ENCODE assay signal across 26 cellular contexts in genomic region chr9:122128007-122128406, GRCh38. TPM values are rescaled to one million over a fixed set of nuclear protein-coding genes. Genes with fewer than 3 reads are reported as not detected.
DNase-seq lines count a peak whose midpoint lies in the region; ATAC-seq, FAIRE-seq and TF ChIP-seq lines count a peak whose summit lies in the region.
"Had no signal": no experiment of that assay in that cellular context is flagged by ENCODE, and none has a peak within 500 bp of the region (broad histone marks: within the 10 kb centered on the region; RNA-seq: fewer than 3 reads in every experiment).

No MANE protein-coding gene starts in this region.

- peaks cover 8% of the 10 kb centered on the region; the same call in 1 of the 2 replicates for H3K23me2 ChIP-seq in H1 (ENCODE audit: low read depth, low read length)

- no peak overlapping the region for H2BK5ac ChIP-seq in H1 (ENCODE audit: low read depth, low read length)

- H3K9me1 ChIP-seq in K562 (ENCODE audit: control insufficient read depth, insufficient read depth, low read length), result no peaks in the 10 kb centered on the region

- H3K4me3 ChIP-seq in left ventricle myocardium inferior (no peak overlapping the region), K562 (no peak overlapping the region), H1 (ENCODE audit: extremely low read depth in 1 of 4, insufficient read depth in 2 of 4, low read depth in 3 of 4, low read length in 4 of 4) (no peak overlapping the region), gastrocnemius medialis (no peak overlapping the region)
- H3K4me3 ChIP-seq: A549, GM23248, MG63 had no signal

- H3K27ac ChIP-seq in left ventricle myocardium inferior (replicated peaks), result peak overlapping the region; percentile 75
- no peak overlapping the region for H3K27ac ChIP-seq in K562 (ENCODE audit: extremely low read depth, low read depth, low read length)
- no peak overlapping the region for H3K27ac ChIP-seq in H1 (ENCODE audit: low read depth, low read length)
- peak overlapping the region in 3 of 4 donors; percentile 32 to 57 (median 43) for H3K27ac ChIP-seq in gastrocnemius medialis
- H3K27ac ChIP-seq: GM23248 had no signal

- peaks cover 20% of the 10 kb centered on the region for H3K27me3 ChIP-seq in left ventricle myocardium inferior (ENCODE audit: low read depth)
- H3K27me3 ChIP-seq in K562 (ENCODE audit: control insufficient read depth in 2 of 2, insufficient read depth in 2 of 2, low read length in 2 of 2), result peaks cover 0 to 26% of the 10 kb centered on the region in 2 experiments; a peak in 4 of 5 replicates
- peaks cover 9 to 31% (median 27%) of the 10 kb centered on the region in 4 experiments for H3K27me3 ChIP-seq in H1 (replicated peaks in 1 of 4; ENCODE audit: control insufficient read depth in 3 of 4, extremely low read depth in 1 of 4, insufficient read depth in 3 of 4, low read length in 3 of 4)
- peaks cover 9 to 18% (median 14%) of the 10 kb centered on the region in 3 donors for H3K27me3 ChIP-seq in gastrocnemius medialis
- H3K27me3 ChIP-seq: MG63 had no signal

- no peak for TF ChIP-seq RAD21 in K562 (CRISPR knock-in tag; conservative IDR thresholded peaks at IDR 0.05 in 1 of 2, IDR thresholded peaks at IDR 0.05 in 1 of 2)
- no peak for TF ChIP-seq RAD21 in H1 (IDR thresholded peaks at IDR 0.05 in 1 of 2, conservative IDR thresholded peaks at IDR 0.05 in 1 of 2; ENCODE audit: low read depth in 2 of 2, low read length in 2 of 2)

- TF ChIP-seq POLR2A in K562 (conservative IDR thresholded peaks at IDR 0.05) (no peak), H1 (IDR thresholded peaks at IDR 0.05; ENCODE audit: control extremely low read depth in 1 of 2, low read depth in 2 of 2, low read length in 2 of 2) (no peak), gastrocnemius medialis (IDR thresholded peaks at IDR 0.05) (no peak)

- no peak overlapping the region for H4K91ac ChIP-seq in H1 (replicated peaks; ENCODE audit: insufficient read length, low read length)

- no peak overlapping the region for H2AK5ac ChIP-seq in H1 (ENCODE audit: low read depth, low read length)

- CTCF ChIA-PET in K562 (lab: Yijun Ruan, JAX; ENCODE audit: low intra/inter-chr PET ratio) (no interaction called here), H1 (lab: Charles Lee; ENCODE audit: partially characterized antibody) (interaction anchor here (1.1 to 15.6 kb wide), 11 partner anchors 8 to 217 kb away, joined by 3 to 544 read pairs (median 54); partner anchors contain the start of genes MORN5, MRRF, NDUFA8 and RBM18)

- H2BK15ac ChIP-seq in H1 (ENCODE audit: low read length), result no peak overlapping the region

- H4K8ac ChIP-seq in H1 (ENCODE audit: extremely low read depth, insufficient read depth, low read length), result no peak overlapping the region

- no peak overlapping the region for H3K18ac ChIP-seq in H1 (ENCODE audit: extremely low read depth, low read length)

- 0% methylated on average over 1 of the region's 8 CpGs for WGBS in K562 (ENCODE audit: insufficient coverage, low coverage, missing lambda C conversion rate)
- 70% methylated on average over 4 of the region's 8 CpGs; no CpG with 5 or more reads in 1 of the 2 experiments for WGBS in H1 (ENCODE audit: extremely low coverage in 1 of 2, insufficient coverage in 1 of 2, insufficient read length in 1 of 2, insufficient replicate concordance in 2 of 2, low coverage in 1 of 2, low lambda C conversion rate in 2 of 2, missing lambda C conversion rate in 1 of 2), 2 experiments

- no peak overlapping the region for H3K4ac ChIP-seq in H1 (replicated peaks; ENCODE audit: insufficient read length, low read depth, low read length)

- ATAC-seq in left cardiac atrium, result no peak
- no peak for ATAC-seq in K562
- no peak for ATAC-seq in gastrocnemius medialis
- no peak for ATAC-seq in GM21576 (IDR thresholded peaks at IDR 0.05; ENCODE audit: unreplicated experiment)
- ATAC-seq: A549 had no signal

- TF ChIP-seq CTCF in left ventricle myocardium inferior (IDR thresholded peaks at IDR 0.05; ENCODE audit: borderline replicate concordance), result no peak
- TF ChIP-seq CTCF in K562 (IDR thresholded peaks at IDR 0.05 in 2 of 3, conservative IDR thresholded peaks at IDR 0.05 in 1 of 3; ENCODE audit: insufficient read depth in 2 of 3, low read depth in 1 of 3, low read length in 3 of 3), result no peak
- no peak for TF ChIP-seq CTCF in H1 (IDR thresholded peaks at IDR 0.05; ENCODE audit: control extremely low read depth in 1 of 3, insufficient read depth in 1 of 3, low read depth in 1 of 3, low read length in 3 of 3)
- TF ChIP-seq CTCF in gastrocnemius medialis (IDR thresholded peaks at IDR 0.05 in 4 of 5, conservative IDR thresholded peaks at IDR 0.05 in 1 of 5), result no peak

- H2BK20ac ChIP-seq in H1 (ENCODE audit: low read length), result no peak overlapping the region

- H3K79me1 ChIP-seq in H1 (ENCODE audit: low read depth, low read length), result no peaks in the 10 kb centered on the region

- TF ChIP-seq EP300 in K562 (IDR thresholded peaks at IDR 0.05; ENCODE audit: low read length), result no peak
- TF ChIP-seq EP300 in H1 (IDR thresholded peaks at IDR 0.05; ENCODE audit: borderline replicate concordance in 1 of 2, low read depth in 2 of 2, low read length in 2 of 2), result no peak

- H3K36me3 ChIP-seq in left ventricle myocardium inferior (no peaks in the 10 kb centered on the region), K562 (ENCODE audit: control insufficient read depth, insufficient read depth, low read length) (no peaks in the 10 kb centered on the region), H1 (ENCODE audit: control insufficient read depth in 2 of 4, insufficient read depth in 4 of 4, low read length in 3 of 4) (no peaks in the 10 kb centered on the region), gastrocnemius medialis (no peaks in the 10 kb centered on the region)
- H3K36me3 ChIP-seq: MG63 had no signal

- H3K4me1 ChIP-seq in left ventricle myocardium inferior (peaks cover 69% of the 10 kb centered on the region), K562 (replicated peaks in 1 of 2; ENCODE audit: control insufficient read depth in 2 of 2, insufficient read depth in 2 of 2, low read length in 2 of 2) (peaks cover 0 to 31% of the 10 kb centered on the region in 2 experiments; a peak in 3 of 5 replicates), H1 (replicated peaks in 1 of 4; ENCODE audit: control insufficient read depth in 3 of 4, insufficient read depth in 4 of 4, low read length in 3 of 4) (peaks cover 7 to 25% (median 18%) of the 10 kb centered on the region in 4 experiments), gastrocnemius medialis (peaks cover 5 to 13% of the 10 kb centered on the region in 2 donors)

- H2AFZ ChIP-seq in K562 (ENCODE audit: low read depth, low read length), result no peak overlapping the region
- H2AFZ ChIP-seq in H1 (ENCODE audit: low read length), result no peak overlapping the region
- H2AFZ ChIP-seq: GM23248 had no signal

- H3K9me3 ChIP-seq in left ventricle myocardium inferior (replicated peaks) (no peaks in the 10 kb centered on the region), K562 (replicated peaks; ENCODE audit: control insufficient read depth, insufficient read depth, low read depth, low read length) (no peaks in the 10 kb centered on the region), H1 (ENCODE audit: insufficient read depth in 2 of 2, low read depth in 1 of 2, low read length in 1 of 2) (no peaks in the 10 kb centered on the region), gastrocnemius medialis (no peaks in the 10 kb centered on the region)
- H3K9me3 ChIP-seq: A549, MG63 had no signal

- H3K4me2 ChIP-seq in K562 (ENCODE audit: insufficient read depth, low read length) (no peak overlapping the region), H1 (ENCODE audit: insufficient read depth in 1 of 2, low read depth in 2 of 2, low read length in 2 of 2) (no peak overlapping the region)
- H3K4me2 ChIP-seq: A549 had no signal

- POLR2A ChIA-PET in K562 (lab: Yijun Ruan, JAX), result interaction anchor here (0.7 to 1.6 kb wide), 2 partner anchors 217 to 935 kb away, joined by 3 read pairs; no protein-coding TSS in a partner anchor
- POLR2A ChIA-PET in H1 (lab: Charles Lee; ENCODE audit: partially characterized antibody), result interaction anchor here (1.2 kb wide), 1 partner anchor 222 kb away, joined by 3 read pairs; no protein-coding TSS in a partner anchor

- no peaks in the 10 kb centered on the region for H3K79me2 ChIP-seq in K562 (ENCODE audit: control insufficient read depth, insufficient read depth, low read length)
- no peaks in the 10 kb centered on the region for H3K79me2 ChIP-seq in H1 (ENCODE audit: control insufficient read depth in 1 of 2, insufficient read depth in 2 of 2, low read length in 2 of 2)

- in situ Hi-C loops in K562 (cut with MboI) (loop anchor here (10.0 kb wide), 1 partner anchor 687 kb away; no protein-coding TSS in a partner anchor), gastrocnemius medialis (cut with MboI; ENCODE audit: low sequenced_read_pairs in 4 of 4) (loop anchor here in 3 of 4 donors (10.0 to 25.0 kb wide), 3 partner anchors 227 to 687 kb away; partner anchors contain the start of gene OR1K1 (in 1 of the 3))

- no peak for DNase-seq in left ventricle myocardium inferior
- DNase-seq in left cardiac atrium, result no peak
- no peak for DNase-seq in K562 (ENCODE audit: extremely low read depth in 1 of 4, low spot score in 3 of 4)
- no peak for DNase-seq in H1 (ENCODE audit: low read depth in 1 of 2, low spot score in 2 of 2)
- DNase-seq in gastrocnemius medialis, result no peak
- DNase-seq in NOMO-1 treated with DMSO at 0.1 percent for 48 hours (lab: John Stamatoyannopoulos, UW; ENCODE audit: unreplicated experiment), result no peak
- DNase-seq: AML-193; C1 segment of cervical spinal cord; CD4-positive, alpha-beta memory T cell; COR-L47; H9; MG63; NCI-H1105 treated with DMSO at 0.1 percent for 48 hours; NCI-H146; NCI-H1930; NCI-H2107; NCI-H446; NCI-H526; SHP77 treated with DMSO at 0.1 percent for 48 hours had no signal

- H3K14ac ChIP-seq in H1 (ENCODE audit: insufficient read length), result no peak overlapping the region

- no peak overlapping the region for H2BK120ac ChIP-seq in H1 (replicated peaks; ENCODE audit: low read depth, low read length)

- H2BK12ac ChIP-seq in H1 (ENCODE audit: low read depth, low read length), result 0 out of 2 replicates have a peak overlapping the region, but pooled peaks have one; percentile 50

- no peak overlapping the region for H4K5ac ChIP-seq in H1 (ENCODE audit: insufficient read length, low read depth, low read length)

- FAIRE-seq in K562 (lab: Jason Lieb, UNC), result no peak
- no peak for FAIRE-seq in H1 (lab: Jason Lieb, UNC)
- FAIRE-seq: A549, GM18507, HTR-8/SVneo had no signal

- H3K23ac ChIP-seq in H1 (ENCODE audit: insufficient read length), result no peak overlapping the region

- intact Hi-C loops in left ventricle myocardium inferior (cut with micrococcal nuclease), result loop anchor here (10.0 kb wide), 1 partner anchor 327 kb away; no protein-coding TSS in a partner anchor
- intact Hi-C loops in left cardiac atrium (cut with DNase I), result loop anchor here in 1 of 2 donors (10.0 kb wide), 2 partner anchors 127 to 687 kb away; no protein-coding TSS in a partner anchor
- intact Hi-C loops in K562 (cut with micrococcal nuclease), result no loop called here
- intact Hi-C loops in gastrocnemius medialis (cut with DNase I; ENCODE audit: low total_unique reads), result loop anchor here (10.0 kb wide), 4 partner anchors 87 to 687 kb away; partner anchors contain the start of genes MRRF and RBM18

- no TSS peak for BruUV-seq in K562 (replicated peaks; lab: Mats Ljungman, UMichigan)

- peaks cover 18% of the 10 kb centered on the region; the same call in 1 of the 2 replicates for H4K20me1 ChIP-seq in K562 (replicated peaks; ENCODE audit: control insufficient read depth, insufficient read depth, low read length)
- H4K20me1 ChIP-seq in H1 (replicated peaks in 1 of 2; ENCODE audit: control insufficient read depth in 1 of 2, insufficient read depth in 2 of 2, low read length in 2 of 2), result peaks cover 0 to 1% of the 10 kb centered on the region in 2 experiments

- H3K56ac ChIP-seq in H1 (replicated peaks; ENCODE audit: insufficient read length, low read depth, low read length), result no peak overlapping the region

- H3K9ac ChIP-seq in K562 (ENCODE audit: insufficient read depth in 1 of 2, low read depth in 2 of 2, low read length in 2 of 2) (no peak overlapping the region), H1 (replicated peaks in 1 of 4; ENCODE audit: extremely low read depth in 1 of 4, low read depth in 3 of 4, low read length in 3 of 4) (no peak overlapping the region)
- H3K9ac ChIP-seq: GM23248 had no signal

RNA-seq across cellular contexts. Expression of gene NDUFA8, which starts 31.6 kb away (rescaled TPM):
- total RNA-seq in left ventricle myocardium inferior (311 TPM), left cardiac atrium (100 to 1,000 TPM; 198 to 221 TPM), K562 (2014; rRNA removed) (105 and 115 TPM in 2 replicates), K562 (2014; rRNA removed; fragmentation: Illumina TruSeq; extraction: Trizol) (105 and 114 TPM in 2 replicates), K562 (2015; rRNA removed; fragmentation: Illumina TruSeq; extraction: Trizol) (122 and 133 TPM in 2 replicates), K562 (2021) (126 and 134 TPM in 2 replicates), gastrocnemius medialis (100 to 1,000 TPM in 1 of 4 donors, 10 to 100 TPM in 3; 51.0 to 114 (median 92.8) TPM)
- 8.5 and 9.1 TPM in 2 replicates for total RNA-seq in K562 (2011; cell fraction: chromatin; rRNA removed; ENCODE audit: low replicate concordance)
- 14.0 and 14.7 TPM in 2 replicates for total RNA-seq in K562 (2011; cell fraction: nucleolus; rRNA removed)
- total RNA-seq in K562 (2011; cell fraction: nucleoplasm; rRNA removed), result 15.0 and 20.9 TPM in 2 replicates
- polyA plus RNA-seq in K562 (2011; rRNA removed) (135 and 165 TPM in 2 replicates), K562 (2014; fragmentation: Illumina TruSeq; extraction: Trizol) (198 and 204 TPM in 2 replicates), K562 (2014; fragmentation: Nextera tagmentation; extraction: Ambion mirVana) (100 to 1,000 TPM; 126 to 189 TPM), K562 (2014; rRNA removed) (194 and 212 TPM in 2 replicates), H1 (2011; rRNA removed) (56.6 and 73.8 TPM in 2 replicates)
- 122 and 153 TPM in 2 replicates for polyA plus RNA-seq in K562 (2011; cell fraction: cytosol; rRNA removed)
- 35.7 and 49.8 TPM in 2 replicates for polyA plus RNA-seq in K562 (2011; cell fraction: nucleus; rRNA removed)
- polyA plus RNA-seq in K562 (2012), result 157 and 216 TPM in 2 replicates
- 106 and 126 TPM in 2 replicates for polyA minus RNA-seq in K562 (2011; rRNA and poly(A)+ RNA removed)
- 50.4 and 52.5 TPM in 2 replicates for polyA minus RNA-seq in K562 (2011; cell fraction: cytosol; rRNA and poly(A)+ RNA removed)
- 8.5 and 15.7 TPM in 2 replicates for polyA minus RNA-seq in K562 (2011; cell fraction: nucleus; rRNA and poly(A)+ RNA removed)
- total RNA-seq in H1 (2021; fragmentation: NEBNext Ultra II Directional; extraction: Animal tissue kit (Norgen Biotek cat#: 25700)), result 59.8 and 61.0 TPM in 2 replicates
- 79.1 TPM for polyA plus RNA-seq in H1 (2011; cell fraction: cytosol; rRNA removed)
- polyA plus RNA-seq in H1 (2011; cell fraction: nucleus; rRNA removed), result 28.4 TPM
- 77.6 to 100 TPM (median 85.9 TPM) in 4 replicates for polyA plus RNA-seq in H1 (2012, experiment 1 of 2)
- 79.9 TPM for polyA plus RNA-seq in H1 (2012, experiment 2 of 2)
- polyA plus RNA-seq in H1 (2013, experiment 1 of 2), result 79.1 TPM
- 79.1 TPM for polyA plus RNA-seq in H1 (2013, experiment 2 of 2)
- 31.9 and 35.9 TPM in 2 replicates for polyA minus RNA-seq in H1 (2011; rRNA and poly(A)+ RNA removed)
- 19.2 TPM for polyA minus RNA-seq in H1 (2011; cell fraction: cytosol; rRNA and poly(A)+ RNA removed)
- polyA minus RNA-seq in H1 (2011; cell fraction: nucleus; rRNA and poly(A)+ RNA removed), result 11.1 TPM

RNA-seq across cellular contexts. Expression of gene MORN5, which starts 31.7 kb away (rescaled TPM):
- total RNA-seq in left ventricle myocardium inferior, result not detected
- total RNA-seq in left cardiac atrium, result not detected
- total RNA-seq in K562 (2011; cell fraction: chromatin; rRNA removed; ENCODE audit: low replicate concordance), result not detected in 2 replicates
- total RNA-seq in K562 (2011; cell fraction: nucleolus; rRNA removed), result not detected in 2 replicates
- not detected in 2 replicates for total RNA-seq in K562 (2011; cell fraction: nucleoplasm; rRNA removed)
- total RNA-seq in K562 (2014; rRNA removed), result not detected in 2 replicates
- not detected in 2 replicates for total RNA-seq in K562 (2014; rRNA removed; fragmentation: Illumina TruSeq; extraction: Trizol)
- total RNA-seq in K562 (2015; rRNA removed; fragmentation: Illumina TruSeq; extraction: Trizol), result not detected in 2 replicates
- not detected in 2 replicates for total RNA-seq in K562 (2021)
- polyA plus RNA-seq in K562 (2011; rRNA removed), result not detected in 2 replicates
- not detected in 2 replicates for polyA plus RNA-seq in K562 (2011; cell fraction: cytosol; rRNA removed)
- polyA plus RNA-seq in K562 (2011; cell fraction: nucleus; rRNA removed), result not detected in 2 replicates
- not detected in 2 replicates for polyA plus RNA-seq in K562 (2012)
- polyA plus RNA-seq in K562 (2014; fragmentation: Illumina TruSeq; extraction: Trizol), result not detected in 2 replicates
- polyA plus RNA-seq in K562 (2014; fragmentation: Nextera tagmentation; extraction: Ambion mirVana), result not detected
- polyA plus RNA-seq in K562 (2014; rRNA removed), result not detected in 2 replicates
- not detected in 2 replicates for polyA minus RNA-seq in K562 (2011; rRNA and poly(A)+ RNA removed)
- not detected in 2 replicates for polyA minus RNA-seq in K562 (2011; cell fraction: cytosol; rRNA and poly(A)+ RNA removed)
- not detected in 2 replicates for polyA minus RNA-seq in K562 (2011; cell fraction: nucleus; rRNA and poly(A)+ RNA removed)
- total RNA-seq in H1 (2021; fragmentation: NEBNext Ultra II Directional; extraction: Animal tissue kit (Norgen Biotek cat#: 25700)), result not detected in 2 replicates
- not detected in 2 replicates for polyA plus RNA-seq in H1 (2011; rRNA removed)
- polyA plus RNA-seq in H1 (2011; cell fraction: cytosol; rRNA removed), result not detected
- not detected for polyA plus RNA-seq in H1 (2011; cell fraction: nucleus; rRNA removed)
- not detected in 4 replicates for polyA plus RNA-seq in H1 (2012, experiment 1 of 2)
- polyA plus RNA-seq in H1 (2012, experiment 2 of 2), result not detected
- not detected for polyA plus RNA-seq in H1 (2013, experiment 1 of 2)
- not detected for polyA plus RNA-seq in H1 (2013, experiment 2 of 2)
- not detected in 2 replicates for polyA minus RNA-seq in H1 (2011; rRNA and poly(A)+ RNA removed)
- not detected for polyA minus RNA-seq in H1 (2011; cell fraction: cytosol; rRNA and poly(A)+ RNA removed)
- not detected for polyA minus RNA-seq in H1 (2011; cell fraction: nucleus; rRNA and poly(A)+ RNA removed)
- not detected for total RNA-seq in gastrocnemius medialis
- total RNA-seq: CD4-positive, alpha-beta memory T cell; Daoy; G401; GM23248; H9 had no signal
- polyA plus RNA-seq: A549; CD4-positive, alpha-beta memory T cell; GM23248 had no signal

RNA-seq across cellular contexts. Expression of gene TTLL11, which starts 34.9 kb away (rescaled TPM):
- total RNA-seq in left ventricle myocardium inferior, result 7.3 TPM
- 1 to 10 TPM; 4.5 to 6.5 TPM for total RNA-seq in left cardiac atrium
- total RNA-seq in K562 (2011; cell fraction: chromatin; rRNA removed; ENCODE audit: low replicate concordance), result 2.7 and 3.5 TPM in 2 replicates
- 1.3 and 1.4 TPM in 2 replicates for total RNA-seq in K562 (2011; cell fraction: nucleolus; rRNA removed)
- 1.1 and 1.9 TPM in 2 replicates for total RNA-seq in K562 (2011; cell fraction: nucleoplasm; rRNA removed)
- total RNA-seq in K562 (2014; rRNA removed), result 3.0 TPM in 2 replicates
- total RNA-seq in K562 (2014; rRNA removed; fragmentation: Illumina TruSeq; extraction: Trizol), result 2.6 and 2.9 TPM in 2 replicates
- 2.5 and 3.3 TPM in 2 replicates for total RNA-seq in K562 (2015; rRNA removed; fragmentation: Illumina TruSeq; extraction: Trizol)
- total RNA-seq in K562 (2021), result 4.2 and 4.4 TPM in 2 replicates
- 2.0 and 2.7 TPM in 2 replicates for polyA plus RNA-seq in K562 (2011; rRNA removed)
- 3.2 and 3.9 TPM in 2 replicates for polyA plus RNA-seq in K562 (2011; cell fraction: cytosol; rRNA removed)
- polyA plus RNA-seq in K562 (2011; cell fraction: nucleus; rRNA removed), result 1.9 and 2.2 TPM in 2 replicates
- polyA plus RNA-seq in K562 (2012), result 2.8 and 3.9 TPM in 2 replicates
- polyA plus RNA-seq in K562 (2014; fragmentation: Illumina TruSeq; extraction: Trizol), result 4.2 and 4.3 TPM in 2 replicates
- 1 to 10 TPM in 1 of 2 experiments, under 1 TPM in 1; 0.83 to 1.5 TPM for polyA plus RNA-seq in K562 (2014; fragmentation: Nextera tagmentation; extraction: Ambion mirVana)
- polyA plus RNA-seq in K562 (2014; rRNA removed), result 3.7 and 4.3 TPM in 2 replicates
- polyA minus RNA-seq in K562 (2011; rRNA and poly(A)+ RNA removed), result 2.6 and 3.0 TPM in 2 replicates
- polyA minus RNA-seq in K562 (2011; cell fraction: cytosol; rRNA and poly(A)+ RNA removed), result 0.38 and 2.2 TPM in 2 replicates
- polyA minus RNA-seq in K562 (2011; cell fraction: nucleus; rRNA and poly(A)+ RNA removed), result 1.3 and 1.6 TPM in 2 replicates
- total RNA-seq in H1 (2021; fragmentation: NEBNext Ultra II Directional; extraction: Animal tissue kit (Norgen Biotek cat#: 25700)), result 0.80 and 0.86 TPM in 2 replicates
- 0.56 and 0.97 TPM in 2 replicates for polyA plus RNA-seq in H1 (2011; rRNA removed)
- 0.94 TPM for polyA plus RNA-seq in H1 (2011; cell fraction: cytosol; rRNA removed)
- 0.96 TPM for polyA plus RNA-seq in H1 (2011; cell fraction: nucleus; rRNA removed)
- polyA plus RNA-seq in H1 (2012, experiment 1 of 2), result 0.64 to 1.3 TPM (median 0.95 TPM) in 4 replicates
- 0.72 TPM for polyA plus RNA-seq in H1 (2012, experiment 2 of 2)
- polyA plus RNA-seq in H1 (2013, experiment 1 of 2), result 0.79 TPM
- 0.96 TPM for polyA plus RNA-seq in H1 (2013, experiment 2 of 2)
- 0.66 and 0.91 TPM in 2 replicates for polyA minus RNA-seq in H1 (2011; rRNA and poly(A)+ RNA removed)
- polyA minus RNA-seq in H1 (2011; cell fraction: cytosol; rRNA and poly(A)+ RNA removed), result 1.2 TPM
- polyA minus RNA-seq in H1 (2011; cell fraction: nucleus; rRNA and poly(A)+ RNA removed), result 1.3 TPM
- 10 to 100 TPM; 12.3 to 20.5 (median 15.3) TPM for total RNA-seq in gastrocnemius medialis

Comparison
In these comparisons a context has a peak if more than half of its experiments do, and no peak if none do; other contexts are left out.
1. H3K27ac ChIP-seq: peak in left ventricle myocardium inferior (single experiment) and gastrocnemius medialis (3 of 4); none in K562 (single experiment) and H1 (single experiment).